Comparison of ENCODE assay signal across 12 cellular contexts in the genomic region with DNA sequence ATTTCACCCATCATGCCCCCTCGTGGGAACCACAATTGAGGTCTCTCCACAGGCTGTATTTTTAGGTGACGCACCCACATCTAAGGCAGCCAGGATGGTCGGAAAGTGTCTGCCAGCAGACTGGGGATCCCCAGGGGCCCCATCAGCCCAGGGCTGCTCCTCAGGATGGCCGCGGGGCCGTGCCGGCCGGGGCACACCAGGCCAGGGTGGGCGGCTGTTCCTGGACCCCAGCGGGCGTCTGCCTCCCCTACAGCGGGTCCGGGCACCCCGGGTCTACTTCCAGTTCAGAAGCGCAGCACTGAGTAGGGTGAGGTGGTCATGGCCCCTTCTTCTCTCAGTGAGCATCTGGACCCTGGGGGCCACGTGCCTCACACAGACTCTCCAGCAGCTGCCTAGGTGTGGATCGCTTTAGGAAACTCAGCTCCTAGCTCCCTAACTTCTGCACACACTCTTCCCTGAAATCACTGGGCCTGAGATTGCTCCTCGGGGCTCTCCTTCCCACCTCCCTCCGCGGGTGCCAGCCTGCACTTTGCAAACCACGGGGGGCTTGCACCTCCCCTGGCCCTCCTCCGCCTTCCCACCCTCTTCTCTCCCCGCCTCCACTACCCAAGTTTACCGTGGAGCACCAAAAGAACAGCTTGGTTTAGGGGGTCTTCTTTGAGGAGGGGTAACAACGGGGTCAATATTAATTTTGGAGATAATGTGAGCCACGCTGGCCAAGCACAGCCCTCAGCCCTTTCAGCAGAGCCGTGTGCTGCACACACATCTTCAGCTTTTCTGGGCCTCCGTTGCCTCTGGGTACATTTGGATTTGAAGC. TPM values are rescaled to one million over a fixed set of nuclear protein-coding genes. Genes with fewer than 3 reads are reported as not detected.
DNase-seq lines count a peak whose midpoint lies in the region; ATAC-seq and TF ChIP-seq lines count a peak whose summit lies in the region.
"Had no signal": no experiment of that assay in that cellular context is flagged by ENCODE, and none has a peak within 500 bp of the region (broad histone marks: within the 10 kb centered on the region; RNA-seq: fewer than 3 reads in every experiment).

No MANE protein-coding gene starts in this region.

- H3K36me3 ChIP-seq in PC-3 (ENCODE audit: low read depth, low read length) (no peaks in the 10 kb centered on the region), skeletal muscle tissue (ENCODE audit: control insufficient read depth in 3 of 3, insufficient read depth in 3 of 3, low read length in 3 of 3) (no peaks in the 10 kb centered on the region)
- H3K36me3 ChIP-seq: brain microvascular endothelial cell, SJSA1, transverse colon had no signal

- DNase-seq in NCI-H146 (lab: John Stamatoyannopoulos, UW) (peak; percentile 42), NCI-H146 treated with DMSO at 0.1 percent for 48 hours (lab: John Stamatoyannopoulos, UW; ENCODE audit: unreplicated experiment) (no peak), PC-3 (no peak), fibroblast of the aortic adventitia (ENCODE audit: low read depth) (no peak), lower leg skin (ENCODE audit: low spot score in 2 of 2) (no peak), SHP77 treated with DMSO at 0.1 percent for 48 hours (lab: John Stamatoyannopoulos, UW) (no peak)
- DNase-seq: brain microvascular endothelial cell had no signal

- ATAC-seq in PC-3 (no peak), HG03159 (IDR thresholded peaks at IDR 0.05; ENCODE audit: unreplicated experiment) (no peak)

- H3K4me3 ChIP-seq in PC-3 (ENCODE audit: low read length) (peak overlapping the region; percentile 34; the same call in 1 of the 2 replicates), fibroblast of the aortic adventitia (ENCODE audit: low read depth, low read length) (peak overlapping the region; percentile 64), skeletal muscle tissue (ENCODE audit: low read length in 3 of 3) (peak overlapping the region in 2 of 3 donors; percentile 49 to 62), lower leg skin (ENCODE audit: low read depth, poor library complexity, severe bottlenecking) (no peak overlapping the region)
- H3K4me3 ChIP-seq: SJSA1, transverse colon had no signal

- H3K79me2 ChIP-seq in PC-3 (ENCODE audit: low read length): no peaks in the 10 kb centered on the region

- H3K4me2 ChIP-seq in PC-3 (ENCODE audit: low read length): peak overlapping the region; percentile 82

- H3K27me3 ChIP-seq in PC-3 (ENCODE audit: low read length): peaks cover 20% of the 10 kb centered on the region
- H3K27me3 ChIP-seq in skeletal muscle tissue (ENCODE audit: control insufficient read depth in 3 of 3, insufficient read depth in 3 of 3, low read length in 3 of 3): peaks cover 35 to 37% (median 37%) of the 10 kb centered on the region in 3 donors
- H3K27me3 ChIP-seq: SJSA1 had no signal

- no peaks in the 10 kb centered on the region for H3K9me2 ChIP-seq in PC-3 (replicated peaks; ENCODE audit: low read length)

- TF ChIP-seq POLR2A in lower leg skin (IDR thresholded peaks at IDR 0.05): no peak

- no peaks in the 10 kb centered on the region for H4K20me1 ChIP-seq in PC-3 (ENCODE audit: low read length)

- H3K9ac ChIP-seq in PC-3 (ENCODE audit: low read length): no peak overlapping the region
- H3K9ac ChIP-seq in skeletal muscle tissue (ENCODE audit: low read depth in 1 of 3, low read length in 3 of 3): no peak overlapping the region

- BruUV-seq in PC-3 (replicated peaks; lab: Mats Ljungman, UMichigan): no TSS peak

- CTCF ChIA-PET in PC-3 (lab: Charles Lee): no interaction called here

- no peaks in the 10 kb centered on the region for H3K9me3 ChIP-seq in PC-3 (ENCODE audit: low read length)
- H3K9me3 ChIP-seq in skeletal muscle tissue (ENCODE audit: control insufficient read depth in 3 of 3, low read length in 3 of 3): no peaks in the 10 kb centered on the region
- H3K9me3 ChIP-seq: SJSA1, transverse colon had no signal

- H2AFZ ChIP-seq in PC-3 (ENCODE audit: low read length): peak overlapping the region; percentile 65

- no peaks in the 10 kb centered on the region for H3F3A ChIP-seq in PC-3 (ENCODE audit: low read length, unreplicated experiment)

- intact Hi-C loops in PC-3 (cut with micrococcal nuclease): loop anchor here (1.0 to 2.0 kb wide), 6 partner anchors 601 to 1149 kb away; no protein-coding TSS in a partner anchor
- intact Hi-C loops in lower leg skin (cut with DNase I; ENCODE audit: low total_unique reads): loop anchor here (2.0 kb wide), 1 partner anchor 601 kb away; no protein-coding TSS in a partner anchor

- H3K4me1 ChIP-seq in PC-3 (ENCODE audit: insufficient read depth, low read length) (peaks cover 39% of the 10 kb centered on the region), skeletal muscle tissue (ENCODE audit: control insufficient read depth in 3 of 3, insufficient read depth in 3 of 3, low read length in 3 of 3) (peaks cover 3 to 5% (median 4%) of the 10 kb centered on the region in 3 donors)

- POLR2A ChIA-PET in PC-3 (lab: Charles Lee; ENCODE audit: unreplicated experiment): no interaction called here

- H3K27ac ChIP-seq in PC-3 (ENCODE audit: low read length): no peak overlapping the region
- H3K27ac ChIP-seq in skeletal muscle tissue (ENCODE audit: low read depth, low read length): no peak overlapping the region
- H3K27ac ChIP-seq: 22Rv1, brain microvascular endothelial cell, SJSA1, transverse colon had no signal

- TF ChIP-seq CTCF in PC-3 (conservative IDR thresholded peaks at IDR 0.05; ENCODE audit: low read depth, low read length) (no peak), fibroblast of the aortic adventitia (IDR thresholded peaks at IDR 0.05; ENCODE audit: insufficient read depth, low read length) (no peak), lower leg skin (IDR thresholded peaks at IDR 0.05) (no peak)

- 70 to 71% methylated on average over 18 to 25 of the region's 28 CpGs for WGBS in lower leg skin, 2 donors

RNA-seq across cellular contexts. Expression of a gene that starts 14.2 kb away (rescaled TPM):
- total RNA-seq in PC-3 (2014; rRNA removed) (7.3 and 12.0 TPM in 2 replicates), fibroblast of the aortic adventitia (ENCODE audit: low replicate concordance) (4.4 and 15.7 TPM in 2 replicates), skeletal muscle tissue (1.6 TPM), lower leg skin (10 to 100 TPM in 3 of 4 donors, 1 to 10 TPM in 1; 7.1 to 39.2 (median 27.5) TPM)
